In genomic region chr18:2390158-2390557, GRCh38 we compare ENCODE assay signal across 21 cellular contexts.
"Had no signal": no experiment of that assay in that cellular context is flagged by ENCODE, and none has a peak within 500 bp of the region (broad histone marks: within the 10 kb centered on the region; RNA-seq: fewer than 3 reads in every experiment).

No MANE protein-coding gene starts in this region.

- DNase-seq: Kasumi-1, MM.1S, NCI-H1092 treated with DMSO at 0.1 percent for 48 hours, NCI-H1436, NCI-H187, NCI-H2029, NCI-H2081 treated with DMSO at 0.1 percent for 48 hours, NCI-H2171, NCI-H345, NCI-H446 treated with DMSO at 0.1 percent for 48 hours, NCI-H510A treated with DMSO at 0.1 percent for 48 hours, NCI-H526, NCI-H82, PC-9, Peyer's patch, Right ventricle myocardium superior, SIG-M5, T-helper 2 cell had no signal

- H2AFZ ChIP-seq: PC-9 had no signal

- H3K27me3 ChIP-seq: Peyer's patch, SJSA1 had no signal

- H3K9ac ChIP-seq: KMS-11 had no signal

- H3K4me2 ChIP-seq: KMS-11, PC-9 had no signal

- H3K27ac ChIP-seq: KMS-11, PC-9, Peyer's patch, SJSA1, SK-N-MC had no signal

- H3K4me3 ChIP-seq: PC-9, Peyer's patch, SJSA1, SK-N-MC had no signal

- H3K36me3 ChIP-seq: Peyer's patch, SJSA1 had no signal

- H3K4me1 ChIP-seq: Peyer's patch had no signal

- H3K9me3 ChIP-seq: Peyer's patch, SJSA1 had no signal
